ENCODE assay signal across 9 cellular contexts in genomic region chr5:72920690-72921089, GRCh38. TPM values are rescaled to one million over a fixed set of nuclear protein-coding genes. Genes with fewer than 3 reads are reported as not detected.
A peak's percentile ranks its signal among the peaks of the same experiment; 100 is the strongest.
DNase-seq lines count a peak whose midpoint lies in the region; ATAC-seq and TF ChIP-seq lines count a peak whose summit lies in the region.
"Had no signal": no experiment of that assay in that cellular context is flagged by ENCODE, and none has a peak within 500 bp of the region (broad histone marks: within the 10 kb centered on the region; RNA-seq: fewer than 3 reads in every experiment).

No MANE protein-coding gene starts in this region.

- CTCF ChIA-PET in Panc1 (lab: Charles Lee) = interaction anchor here (0.9 kb wide), 1 partner anchor 617 kb away, joined by 3 read pairs; no protein-coding TSS in a partner anchor

- no peak overlapping the region for H3K27ac ChIP-seq in 22Rv1
- no peak overlapping the region for H3K27ac ChIP-seq in Panc1 (ENCODE audit: low read length)

- no peaks in the 10 kb centered on the region for H3K36me3 ChIP-seq in Panc1 (ENCODE audit: control insufficient read depth, insufficient read depth, low read length)

- ATAC-seq in Panc1 (peak; percentile 83), GM21529 (IDR thresholded peaks at IDR 0.05; ENCODE audit: unreplicated experiment) (no peak)

- H3K4me1 ChIP-seq in Panc1 (ENCODE audit: control insufficient read depth, insufficient read depth, low read length) = peaks cover 5% of the 10 kb centered on the region; the same call in 1 of the 2 replicates

- H3K4me3 ChIP-seq in Panc1 (ENCODE audit: low read depth in 2 of 2, low read length in 2 of 2) = no peak overlapping the region

- no TSS peak for BruUV-seq in Panc1 (replicated peaks; lab: Mats Ljungman, UMichigan)

- TF ChIP-seq CTCF in 22Rv1 (IDR thresholded peaks at IDR 0.05) (peak; percentile 51), Panc1 (IDR thresholded peaks at IDR 0.05) (peak; percentile 56; the same call in 1 of the 2 replicates)

- intact Hi-C loops in Panc1 (cut with micrococcal nuclease; ENCODE audit: unreplicated experiment) = loop anchor here (5.0 to 10.0 kb wide), 2 partner anchors 162 to 294 kb away; no protein-coding TSS in a partner anchor

- in situ Hi-C loops in Panc1 (cut with HindIII; ENCODE audit: low pct_unique_long_range_greater_than_20kb, low sequenced_read_pairs) = no loop called here

- POLR2A ChIA-PET in Panc1 (lab: Charles Lee) = interaction anchor here (0.6 kb wide), 1 partner anchor 47 kb away, joined by 4 read pairs; no protein-coding TSS in a partner anchor

- DNase-seq in GF-D8 (lab: John Stamatoyannopoulos, UW) = peak; percentile 9
- peak; percentile 45 for DNase-seq in Panc1 (ENCODE audit: low read depth, low spot score)
- DNase-seq in fibroblast of the conjunctiva (ENCODE audit: low read depth) = peak; percentile 6
- no peak for DNase-seq in stimulated activated CD4-positive, alpha-beta T cell treated with anti-CD3 and anti-CD28 coated beads, Interleukin-2, amount 100 ng/mL, for 24 hours
- DNase-seq in islet precursor cell = no peak
- no peak for DNase-seq in activated CD8-positive, alpha-beta memory T cell treated with anti-CD3 and anti-CD28 coated beads, Interleukin-2, amount 50 U/mL, for 48 hours
- DNase-seq: midbrain had no signal

- H3K9me3 ChIP-seq in Panc1 (ENCODE audit: control insufficient read depth, insufficient read depth, low read depth, low read length) = no peaks in the 10 kb centered on the region

- H3K27me3 ChIP-seq in Panc1 (ENCODE audit: control insufficient read depth, insufficient read depth, low read length) = no peaks in the 10 kb centered on the region

RNA-seq across cellular contexts. Expression of gene FCHO2, which starts 35.2 kb away (rescaled TPM):
- total RNA-seq in Panc1 (2021; ENCODE audit: unreplicated experiment) = 25.3 TPM
- 12.2 TPM for polyA plus RNA-seq in Panc1 (2012; ENCODE audit: insufficient read length)

Comparison
In these comparisons a context has a peak if more than half of its experiments do, and no peak if none do; other contexts are left out.
1. DNase-seq: peak in GF-D8 (single experiment), Panc1 (single experiment) and fibroblast of the conjunctiva (single experiment); none in stimulated activated CD4-positive, alpha-beta T cell treated with anti-CD3 and anti-CD28 coated beads, Interleukin-2, amount 100 ng/mL, for 24 hours (0 of 2), islet precursor cell (single experiment) and activated CD8-positive, alpha-beta memory T cell treated with anti-CD3 and anti-CD28 coated beads, Interleukin-2, amount 50 U/mL, for 48 hours (single experiment).